Comparison of ENCODE assay signal across 25 cellular contexts in genomic region chr2:64669288-64669687, GRCh38.
"Had no signal": no experiment of that assay in that cellular context is flagged by ENCODE, and none has a peak within 500 bp of the region (broad histone marks: within the 10 kb centered on the region; RNA-seq: fewer than 3 reads in every experiment).

No MANE protein-coding gene starts in this region.

- H3K36me3 ChIP-seq: esophagus squamous epithelium, neural progenitor cell, ovary, right atrium auricular region, thyroid gland, uterus had no signal

- FAIRE-seq: colon had no signal

- DNase-seq: effector memory CD8-positive, alpha-beta T cell; esophagus squamous epithelium; foreskin fibroblast; head of caudate nucleus; kidney; left colon; left ventricle myocardium superior; mesenchymal stem cell; midbrain; nucleus accumbens; ovary; small intestine; stimulated activated CD4-positive, alpha-beta T cell treated with anti-CD3 and anti-CD28 coated beads, Interleukin-4, amount 100 ng/mL, for 24 hours; stimulated activated naive B cell treated with anti-CD40 and anti-IgM and Interleukin-4, amounts not matched to agents 10 μg/mL and 1 μg/mL and 100 μg/mL, for 72 hours; thyroid gland; uterus had no signal

- H3K9me3 ChIP-seq: esophagus squamous epithelium, ovary, right atrium auricular region, thyroid gland, uterus had no signal

- H3K27me3 ChIP-seq: esophagus squamous epithelium, hepatocyte, neural progenitor cell, ovary, right atrium auricular region, thyroid gland, uterus had no signal

- H3K27ac ChIP-seq: epithelial cell of prostate, esophagus squamous epithelium, hepatocyte, neural progenitor cell, ovary, right atrium auricular region, thyroid gland, uterus had no signal

- H3K27ac Mint-ChIP-seq: dendritic cell treated with granulocyte-macrophage colony-stimulating factor and Interleukin-4, amounts not matched to agents 40 ng/mL and 50 ng/mL, for 4 days; effector memory CD8-positive, alpha-beta T cell; natural killer cell treated with Interleukin-12 subunit alpha and Interleukin-12 subunit beta and Interleukin-15 and Interleukin-18, amount 100 ng/mL, for 72 hours; neural progenitor cell; stimulated activated naive B cell treated with anti-CD40 and anti-IgM and Interleukin-4, amounts not matched to agents 10 μg/mL and 1 μg/mL and 100 μg/mL, for 72 hours; type B pancreatic cell had no signal

- H3K4me3 ChIP-seq: esophagus squamous epithelium, hepatocyte, lung, neural progenitor cell, ovary, right atrium auricular region, thyroid gland, uterus had no signal

- H3K4me1 ChIP-seq: right atrium auricular region, thyroid gland, uterus had no signal

- H3K27me3 Mint-ChIP-seq: dendritic cell treated with granulocyte-macrophage colony-stimulating factor and Interleukin-4, amounts not matched to agents 40 ng/mL and 50 ng/mL, for 4 days; effector memory CD8-positive, alpha-beta T cell; natural killer cell treated with Interleukin-12 subunit alpha and Interleukin-12 subunit beta and Interleukin-15 and Interleukin-18, amount 100 ng/mL, for 72 hours; stimulated activated naive B cell treated with anti-CD40 and anti-IgM and Interleukin-4, amounts not matched to agents 10 μg/mL and 1 μg/mL and 100 μg/mL, for 72 hours; type B pancreatic cell had no signal

- H3K4me1 Mint-ChIP-seq: neural progenitor cell had no signal

- H3K9me3 Mint-ChIP-seq: dendritic cell treated with granulocyte-macrophage colony-stimulating factor and Interleukin-4, amounts not matched to agents 40 ng/mL and 50 ng/mL, for 4 days; effector memory CD8-positive, alpha-beta T cell; natural killer cell treated with Interleukin-12 subunit alpha and Interleukin-12 subunit beta and Interleukin-15 and Interleukin-18, amount 100 ng/mL, for 72 hours; neural progenitor cell; stimulated activated naive B cell treated with anti-CD40 and anti-IgM and Interleukin-4, amounts not matched to agents 10 μg/mL and 1 μg/mL and 100 μg/mL, for 72 hours; type B pancreatic cell had no signal

- ATAC-seq: effector memory CD8-positive, alpha-beta T cell; left colon; left ventricle myocardium superior; natural killer cell treated with Interleukin-12 subunit alpha and Interleukin-12 subunit beta and Interleukin-15 and Interleukin-18, amount 100 ng/mL, for 72 hours; stimulated activated naive B cell treated with anti-CD40 and anti-IgM and Interleukin-4, amounts not matched to agents 10 μg/mL and 1 μg/mL and 100 μg/mL, for 72 hours had no signal

- H3K4me3 Mint-ChIP-seq: dendritic cell treated with granulocyte-macrophage colony-stimulating factor and Interleukin-4, amounts not matched to agents 40 ng/mL and 50 ng/mL, for 4 days; effector memory CD8-positive, alpha-beta T cell; natural killer cell treated with Interleukin-12 subunit alpha and Interleukin-12 subunit beta and Interleukin-15 and Interleukin-18, amount 100 ng/mL, for 72 hours; neural progenitor cell; stimulated activated naive B cell treated with anti-CD40 and anti-IgM and Interleukin-4, amounts not matched to agents 10 μg/mL and 1 μg/mL and 100 μg/mL, for 72 hours; type B pancreatic cell had no signal

- H3K36me3 Mint-ChIP-seq: natural killer cell treated with Interleukin-12 subunit alpha and Interleukin-12 subunit beta and Interleukin-15 and Interleukin-18, amount 100 ng/mL, for 72 hours; neural progenitor cell; type B pancreatic cell had no signal
